In the genomic region with DNA sequence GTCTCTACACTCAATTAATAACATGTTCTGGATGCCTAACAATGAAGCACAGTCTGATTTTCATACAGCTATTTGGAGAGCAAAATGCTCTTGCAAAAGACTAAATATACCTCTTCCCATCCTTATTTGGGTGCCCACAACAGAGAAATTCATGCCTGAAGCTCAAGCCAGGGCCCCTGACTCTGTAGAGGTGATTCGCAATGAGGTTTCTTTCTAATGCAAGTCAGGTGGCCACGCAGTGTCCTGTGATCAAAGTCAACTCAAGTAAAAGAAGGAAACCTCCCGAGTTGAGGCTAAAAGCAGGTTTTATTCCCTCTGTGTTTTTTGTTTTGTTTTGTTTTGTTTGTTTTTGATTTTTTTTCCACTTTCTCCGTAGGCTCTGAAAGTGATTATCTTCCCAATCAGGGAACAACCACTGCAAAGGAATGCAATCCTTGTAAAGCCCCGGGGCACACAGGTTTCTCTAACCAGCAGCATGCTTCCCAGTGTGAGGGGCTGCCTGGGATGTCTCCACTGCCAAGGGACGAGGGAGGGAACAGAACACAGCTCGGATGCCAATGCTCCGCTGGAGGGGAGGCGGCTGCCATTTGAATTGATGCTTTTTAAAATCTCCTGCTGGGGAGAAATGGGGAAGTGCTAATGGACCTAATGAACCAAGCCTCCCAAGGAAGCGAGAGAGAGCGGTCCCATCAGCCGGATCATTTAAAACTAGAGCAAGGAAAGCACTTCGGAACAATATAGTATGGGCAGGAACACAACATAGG, we compare ENCODE assay signal across 1 cellular context.
A peak's percentile ranks its signal among the peaks of the same experiment; 100 is the strongest.
TF ChIP-seq lines count a peak whose summit lies in the region.

No MANE protein-coding gene starts in this region.

TF ChIP-seq in WTC11, 78 proteins besides CTCF, POLR2A, EP300 and RAD21:
- TF ChIP-seq, protein P1, sequence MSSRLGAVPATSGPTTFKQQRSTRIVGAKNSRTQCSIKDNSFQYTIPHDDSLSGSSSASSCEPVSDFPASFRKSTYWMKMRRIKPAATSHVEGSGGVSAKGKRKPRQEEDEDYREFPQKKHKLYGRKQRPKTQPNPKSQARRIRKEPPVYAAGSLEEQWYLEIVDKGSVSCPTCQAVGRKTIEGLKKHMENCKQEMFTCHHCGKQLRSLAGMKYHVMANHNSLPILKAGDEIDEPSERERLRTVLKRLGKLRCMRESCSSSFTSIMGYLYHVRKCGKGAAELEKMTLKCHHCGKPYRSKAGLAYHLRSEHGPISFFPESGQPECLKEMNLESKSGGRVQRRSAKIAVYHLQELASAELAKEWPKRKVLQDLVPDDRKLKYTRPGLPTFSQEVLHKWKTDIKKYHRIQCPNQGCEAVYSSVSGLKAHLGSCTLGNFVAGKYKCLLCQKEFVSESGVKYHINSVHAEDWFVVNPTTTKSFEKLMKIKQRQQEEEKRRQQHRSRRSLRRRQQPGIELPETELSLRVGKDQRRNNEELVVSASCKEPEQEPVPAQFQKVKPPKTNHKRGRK (CRISPR knock-in tag; IDR thresholded peaks at IDR 0.05; ENCODE audit: borderline replicate concordance), result no peak
- 0 out of 2 replicates have a peak, but pooled peaks have one; percentile 21 for TF ChIP-seq ZNF423 (CRISPR knock-in tag; IDR thresholded peaks at IDR 0.05)
- no peak for TF ChIP-seq JUN (CRISPR knock-in tag; IDR thresholded peaks at IDR 0.05)
- peak; percentile 19; the same call in 1 of the 2 replicates for TF ChIP-seq USF2 (CRISPR knock-in tag; IDR thresholded peaks at IDR 0.05)
- TF ChIP-seq ZNF219 (CRISPR knock-in tag; IDR thresholded peaks at IDR 0.05; ENCODE audit: borderline replicate concordance), result no peak
- no peak for TF ChIP-seq ZBTB43 (CRISPR knock-in tag; IDR thresholded peaks at IDR 0.05)
- no peak for TF ChIP-seq ZNF396 (CRISPR knock-in tag; IDR thresholded peaks at IDR 0.05; ENCODE audit: borderline replicate concordance)
